27 cellular contexts compared by ENCODE assay signal in genomic region chr2:12070153-12070552, GRCh38.
A peak's percentile ranks its signal among the peaks of the same experiment; 100 is the strongest.
DNase-seq lines count a peak whose midpoint lies in the region; ATAC-seq, FAIRE-seq and TF ChIP-seq lines count a peak whose summit lies in the region.
"Had no signal": no experiment of that assay in that cellular context is flagged by ENCODE, and none has a peak within 500 bp of the region (broad histone marks: within the 10 kb centered on the region; RNA-seq: fewer than 3 reads in every experiment).

No MANE protein-coding gene starts in this region.

- H3K4me2 ChIP-seq in GM12878 (ENCODE audit: control insufficient read depth, insufficient read depth): no peak overlapping the region

- peak; percentile 37 for ATAC-seq in GM18909 (IDR thresholded peaks at IDR 0.05; ENCODE audit: poor library complexity, unreplicated experiment)
- peak; percentile 34 for ATAC-seq in HG03108 (IDR thresholded peaks at IDR 0.05; ENCODE audit: unreplicated experiment)
- peak; percentile 12 for ATAC-seq in GM12878
- no peak for ATAC-seq in left colon
- no peak for ATAC-seq in pancreas
- ATAC-seq: PC-3, right cardiac atrium had no signal

- BruUV-seq in GM12878 (replicated peaks; lab: Mats Ljungman, UMichigan) (no TSS peak), Calu3 (replicated peaks; lab: Mats Ljungman, UMichigan) (no TSS peak)

- 26% methylated on average over 2 of the region's 2 CpGs for WGBS in GM12878 (ENCODE audit: insufficient coverage, insufficient replicate concordance, low lambda C conversion rate, missing lambda C conversion rate)
- 34 to 46% methylated on average over 2 of the region's 2 CpGs for WGBS in esophagus squamous epithelium, 2 donors
- 21 to 22% methylated on average over 2 of the region's 2 CpGs for WGBS in pancreas, 2 donors

- H3K9me3 ChIP-seq in GM12878 (replicated peaks; ENCODE audit: control insufficient read depth, insufficient read depth, low read length) (no peaks in the 10 kb centered on the region; the same call in 2 of the 3 replicates), esophagus squamous epithelium (no peaks in the 10 kb centered on the region), pancreas (no peaks in the 10 kb centered on the region)
- H3K9me3 ChIP-seq: ovary, thoracic aorta had no signal

- H3K36me3 ChIP-seq in GM12878 (ENCODE audit: control insufficient read depth in 2 of 2, insufficient read depth in 2 of 2, low read length in 1 of 2) (no peaks in the 10 kb centered on the region; a peak in 1 of 4 replicates), esophagus squamous epithelium (no peaks in the 10 kb centered on the region), pancreas (no peaks in the 10 kb centered on the region)
- H3K36me3 ChIP-seq: ovary, thoracic aorta had no signal

- no peaks in the 10 kb centered on the region for H3K4me1 Mint-ChIP-seq in Calu3 (ENCODE audit: low read depth, unreplicated experiment)

- H3K4me1 ChIP-seq in GM12878 (ENCODE audit: control insufficient read depth, insufficient read depth, low read length): peaks cover 28% of the 10 kb centered on the region
- H3K4me1 ChIP-seq in esophagus squamous epithelium: no peaks in the 10 kb centered on the region
- H3K4me1 ChIP-seq in pancreas: no peaks in the 10 kb centered on the region

- TF ChIP-seq CTCF in GM12878 (IDR thresholded peaks at IDR 0.05 in 2 of 3, conservative IDR thresholded peaks at IDR 0.05 in 1 of 3; ENCODE audit: control insufficient read depth in 2 of 3, extremely low read depth in 1 of 3, insufficient read depth in 1 of 3, low read depth in 3 of 3, low read length in 3 of 3) (no peak), esophagus squamous epithelium (IDR thresholded peaks at IDR 0.05) (no peak), pancreas (IDR thresholded peaks at IDR 0.05) (no peak), Calu3 (IDR thresholded peaks at IDR 0.05; ENCODE audit: unreplicated experiment) (no peak)

- TF ChIP-seq RAD21 in GM12878 (IDR thresholded peaks at IDR 0.05; ENCODE audit: insufficient read depth, low read depth, low read length): no peak

- no peak overlapping the region for H3K4me3 Mint-ChIP-seq in Calu3 (ENCODE audit: low read depth, unreplicated experiment)
- H3K4me3 Mint-ChIP-seq: activated CD4-positive, alpha-beta memory T cell treated with anti-CD3 and anti-CD28 coated beads for 36 hours; activated naive CD8-positive, alpha-beta T cell; CD14-positive monocyte; dendritic cell treated with granulocyte-macrophage colony-stimulating factor and Interleukin-4, amounts not matched to agents 40 ng/mL and 50 ng/mL, for 4 days; nephron had no signal

- H3K9me3 Mint-ChIP-seq in Calu3 (ENCODE audit: low read depth, unreplicated experiment): peaks cover 2% of the 10 kb centered on the region
- H3K9me3 Mint-ChIP-seq: activated CD4-positive, alpha-beta memory T cell treated with anti-CD3 and anti-CD28 coated beads for 36 hours; activated T-helper 2 cell treated with anti-CD3 and anti-CD28 coated beads, Interferon-gamma antibody, Interleukin-2, Interleukin-4, amounts not matched to agents 10 μg/mL and 5 μg/mL and 100 μg/mL, durations not matched to agents 14 hours and 24 hours and 36 hours; dendritic cell treated with granulocyte-macrophage colony-stimulating factor and Interleukin-4, amounts not matched to agents 40 ng/mL and 50 ng/mL, for 4 days had no signal

- RAD21 ChIA-PET in GM12878 (lab: Charles Lee; ENCODE audit: unreplicated experiment): no interaction called here

- TF ChIP-seq POLR2A in GM12878 (IDR thresholded peaks at IDR 0.05; ENCODE audit: low read depth, low read length) (no peak), esophagus squamous epithelium (IDR thresholded peaks at IDR 0.05) (no peak)

- FAIRE-seq in GM12878 (lab: Jason Lieb, UNC): no peak
- FAIRE-seq in pancreas (lab: Jason Lieb, UNC): no peak
- FAIRE-seq: G401.6, keratinocyte had no signal

- H3K79me2 ChIP-seq in GM12878 (ENCODE audit: control insufficient read depth, insufficient read depth, low read length): peaks cover 2% of the 10 kb centered on the region

- no peak overlapping the region for H2AFZ ChIP-seq in GM12878 (ENCODE audit: control insufficient read depth, low read depth, low read length)

- no peaks in the 10 kb centered on the region for H3K36me3 Mint-ChIP-seq in Calu3 (ENCODE audit: insufficient read depth, unreplicated experiment)
- H3K36me3 Mint-ChIP-seq: activated CD4-positive, alpha-beta memory T cell treated with anti-CD3 and anti-CD28 coated beads for 36 hours; activated naive CD8-positive, alpha-beta T cell; CD14-positive monocyte had no signal

- H3K27me3 Mint-ChIP-seq in Calu3 (ENCODE audit: unreplicated experiment): peaks cover 22% of the 10 kb centered on the region
- H3K27me3 Mint-ChIP-seq: activated CD4-positive, alpha-beta memory T cell treated with anti-CD3 and anti-CD28 coated beads for 36 hours; activated naive CD8-positive, alpha-beta T cell; dendritic cell treated with granulocyte-macrophage colony-stimulating factor and Interleukin-4, amounts not matched to agents 40 ng/mL and 50 ng/mL, for 4 days had no signal

- SMC1A ChIA-PET in GM12878 (lab: Charles Lee; ENCODE audit: uncharacterized antibody, unreplicated experiment): interaction anchor here (0.7 to 1.2 kb wide), 2 partner anchors 9 to 13 kb away, joined by 3 read pairs; no protein-coding TSS in a partner anchor

- no peaks in the 10 kb centered on the region for H4K20me1 ChIP-seq in GM12878 (ENCODE audit: control insufficient read depth, insufficient read depth)

- H3K9ac ChIP-seq in GM12878 (ENCODE audit: control insufficient read depth, insufficient read depth, low read length): no peak overlapping the region

- CTCF ChIA-PET in GM12878 (lab: Yijun Ruan, JAX): interaction anchor here (0.6 kb wide), 1 partner anchor 58 kb away, joined by 4 read pairs; no protein-coding TSS in a partner anchor
- CTCF ChIA-PET in Calu3 (lab: Charles Lee): no interaction called here

- POLR2A ChIA-PET in GM12878 (lab: Charles Lee): no interaction called here

- DNase-seq in DMS153 (lab: John Stamatoyannopoulos, UW): peak; percentile 68
- no peak for DNase-seq in GM12878 (ENCODE audit: low read depth, low spot score)
- DNase-seq in esophagus squamous epithelium (lab: John Stamatoyannopoulos, UW): no peak
- no peak for DNase-seq in left colon
- DNase-seq in pancreas: no peak
- no peak for DNase-seq in Calu3
- DNase-seq: activated CD4-positive, alpha-beta memory T cell treated with anti-CD3 and anti-CD28 coated beads for 36 hours; activated CD8-positive, alpha-beta memory T cell treated with anti-CD3 and anti-CD28 coated beads, Interleukin-2, amount 50 U/mL, for 48 hours; aorta; NCI-H1048; NCI-H1694 treated with DMSO at 0.1 percent for 48 hours; ovary; PC-3; right cardiac atrium; Right ventricle myocardium superior; stimulated activated CD4-positive, alpha-beta T cell treated with anti-CD3 and anti-CD28 coated beads, Interleukin-4, amount 100 ng/mL, for 1 hour; stimulated activated naive CD4-positive, alpha-beta T cell treated with Interleukin-2 at 50 U/mL for 16 hours had no signal

- no peak for TF ChIP-seq EP300 in GM12878 (IDR thresholded peaks at IDR 0.05; ENCODE audit: borderline replicate concordance in 1 of 2, control insufficient read depth in 1 of 2, low read depth in 2 of 2, low read length in 2 of 2)

- in situ Hi-C loops in GM12878 (cut with MboI): no loop called here

- H3K27me3 ChIP-seq in GM12878 (replicated peaks in 1 of 2; ENCODE audit: control insufficient read depth in 2 of 2, insufficient read depth in 2 of 2, low read length in 1 of 2) (no peaks in the 10 kb centered on the region), esophagus squamous epithelium (no peaks in the 10 kb centered on the region), pancreas (no peaks in the 10 kb centered on the region)
- H3K27me3 ChIP-seq: ovary had no signal

- H3K27ac Mint-ChIP-seq in Calu3 (ENCODE audit: unreplicated experiment): no peak overlapping the region
- H3K27ac Mint-ChIP-seq: activated CD4-positive, alpha-beta memory T cell treated with anti-CD3 and anti-CD28 coated beads for 36 hours; activated naive CD8-positive, alpha-beta T cell; activated T-helper 2 cell treated with anti-CD3 and anti-CD28 coated beads, Interferon-gamma antibody, Interleukin-2, Interleukin-4, amounts not matched to agents 10 μg/mL and 5 μg/mL and 100 μg/mL, durations not matched to agents 14 hours and 24 hours and 36 hours; dendritic cell treated with granulocyte-macrophage colony-stimulating factor and Interleukin-4, amounts not matched to agents 40 ng/mL and 50 ng/mL, for 4 days; nephron had no signal

- intact Hi-C loops in GM12878 (cut with micrococcal nuclease; ENCODE audit: unreplicated experiment): loop anchor here (2.0 to 5.0 kb wide), 4 partner anchors 63 to 208 kb away; no protein-coding TSS in a partner anchor
- intact Hi-C loops in esophagus squamous epithelium (cut with DNase I): no loop called here
- intact Hi-C loops in left colon (cut with DNase I, micrococcal nuclease): no loop called here
- intact Hi-C loops in pancreas (cut with DNase I): no loop called here
- intact Hi-C loops in Calu3 (cut with micrococcal nuclease; ENCODE audit: unreplicated experiment): no loop called here

- H3K4me3 ChIP-seq in GM12878: no peak overlapping the region
- no peak overlapping the region for H3K4me3 ChIP-seq in esophagus squamous epithelium
- H3K4me3 ChIP-seq in pancreas: no peak overlapping the region
- H3K4me3 ChIP-seq: ovary, thoracic aorta had no signal

- H3K27ac ChIP-seq in GM12878 (ENCODE audit: control insufficient read depth, insufficient read depth): no peak overlapping the region
- no peak overlapping the region for H3K27ac ChIP-seq in esophagus squamous epithelium
- no peak overlapping the region for H3K27ac ChIP-seq in pancreas
- H3K27ac ChIP-seq: ovary, thoracic aorta had no signal

TF ChIP-seq in GM12878, 131 proteins besides CTCF, POLR2A, EP300 and RAD21 (continues in another document):
- TF ChIP-seq BCLAF1 (IDR thresholded peaks at IDR 0.05) (no peak), NFXL1 (IDR thresholded peaks at IDR 0.05; ENCODE audit: borderline replicate concordance) (no peak)

Comparison
In these comparisons a context has a peak if more than half of its experiments do, and no peak if none do; other contexts are left out.
1. ATAC-seq: peak in GM18909 (single experiment), HG03108 (single experiment) and GM12878 (single experiment); none in left colon (single experiment) and pancreas (0 of 4).